26 cellular contexts compared by ENCODE assay signal in the genomic region with DNA sequence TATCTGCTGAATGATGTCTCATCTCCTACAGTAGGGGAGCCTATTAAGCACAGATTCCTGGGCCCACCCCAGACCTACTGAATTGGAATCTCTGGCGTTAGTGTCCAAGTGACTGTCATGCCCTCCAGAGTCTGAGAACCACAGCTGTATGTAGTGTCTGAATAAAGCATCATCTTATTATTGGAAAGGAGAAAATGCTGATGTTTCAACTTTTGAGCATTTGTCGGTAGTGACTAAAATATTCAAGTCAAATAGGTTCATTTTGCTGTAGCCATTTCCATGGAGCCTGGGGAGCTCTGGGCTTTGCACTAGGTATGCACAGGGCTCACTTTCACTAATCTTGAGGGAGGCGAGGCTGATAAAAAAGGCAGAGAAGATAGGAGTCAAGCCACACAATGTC.
"Had no signal": no experiment of that assay in that cellular context is flagged by ENCODE, and none has a peak within 500 bp of the region (broad histone marks: within the 10 kb centered on the region; RNA-seq: fewer than 3 reads in every experiment).

No MANE protein-coding gene starts in this region.

- H3K27me3 Mint-ChIP-seq: activated naive CD4-positive, alpha-beta T cell treated with anti-CD3 and anti-CD28 coated beads, Interleukin-2, amount 50 U/mL, for 24 hours had no signal

- H3K36me3 Mint-ChIP-seq: activated CD8-positive, alpha-beta memory T cell treated with anti-CD3 and anti-CD28 coated beads, Interleukin-2, amount 10 ng/mL, durations not matched to agents 7 days and 5 days; activated naive CD4-positive, alpha-beta T cell treated with anti-CD3 and anti-CD28 coated beads, Interleukin-2, amount 50 U/mL, for 24 hours had no signal

- DNase-seq: activated CD4-positive, alpha-beta T cell treated with anti-CD3 and anti-CD28 coated beads for 1 hour; activated CD4-positive, alpha-beta T cell treated with anti-CD3 and anti-CD28 coated beads, Interleukin-2, amount 10 ng/mL, durations not matched to agents 24 days and 14 days; activated CD4-positive, alpha-beta T cell treated with anti-CD3 and anti-CD28 coated beads, Interleukin-2, amount 50 U/mL, for 48 hours; activated CD4-positive, CD25-positive, alpha-beta regulatory T cell; activated CD8-positive, alpha-beta memory T cell treated with anti-CD3 and anti-CD28 coated beads, Interleukin-2, amount 10 ng/mL, durations not matched to agents 7 days and 5 days; activated effector memory CD4-positive, alpha-beta T cell treated with Interleukin-2 at 50 U/mL for 16 hours; activated naive CD8-positive, alpha-beta T cell treated with anti-CD3 and anti-CD28 coated beads, Interleukin-2, amount 10 ng/mL, durations not matched to agents 7 days and 5 days; amygdala; MM.1S; MV-4-11; NCI-H1092; NCI-H1436 treated with DMSO at 0.1 percent for 48 hours; NCI-H1694 treated with DMSO at 0.1 percent for 48 hours; NCI-H2029; NCI-H345; NCI-H524 treated with DMSO at 0.1 percent for 48 hours; NCI-H748 treated with DMSO at 0.1 percent for 48 hours; PC-9; T1000; WERI-Rb-1 had no signal

- ATAC-seq: Right ventricle myocardium inferior had no signal

- H3K27me3 ChIP-seq: ascending aorta had no signal

- H3K27ac ChIP-seq: ascending aorta, KMS-11, PC-9, RWPE1, WERI-Rb-1 had no signal

- H3K4me3 Mint-ChIP-seq: activated CD4-positive, alpha-beta T cell treated with anti-CD3 and anti-CD28 coated beads, Interleukin-2, amount 10 ng/mL, durations not matched to agents 24 days and 14 days; activated CD8-positive, alpha-beta memory T cell treated with anti-CD3 and anti-CD28 coated beads, Interleukin-2, amount 10 ng/mL, durations not matched to agents 7 days and 5 days; activated naive CD4-positive, alpha-beta T cell treated with anti-CD3 and anti-CD28 coated beads, Interleukin-2, amount 50 U/mL, for 24 hours had no signal

- FAIRE-seq: RCC 7860 had no signal

- H3K9me3 ChIP-seq: ascending aorta had no signal

- H3K4me1 ChIP-seq: ascending aorta had no signal

- H3K9me3 Mint-ChIP-seq: activated CD4-positive, alpha-beta T cell treated with anti-CD3 and anti-CD28 coated beads, Interleukin-2, amount 10 ng/mL, durations not matched to agents 24 days and 14 days; activated naive CD4-positive, alpha-beta T cell treated with anti-CD3 and anti-CD28 coated beads, Interleukin-2, amount 50 U/mL, for 24 hours; activated naive CD8-positive, alpha-beta T cell treated with anti-CD3 and anti-CD28 coated beads, Interleukin-2, amount 10 ng/mL, durations not matched to agents 7 days and 5 days had no signal

- H3K4me3 ChIP-seq: ascending aorta, PC-9 had no signal

- H3K4me2 ChIP-seq: PC-9 had no signal

- H3K36me3 ChIP-seq: ascending aorta, WERI-Rb-1 had no signal
